In the genomic region with DNA sequence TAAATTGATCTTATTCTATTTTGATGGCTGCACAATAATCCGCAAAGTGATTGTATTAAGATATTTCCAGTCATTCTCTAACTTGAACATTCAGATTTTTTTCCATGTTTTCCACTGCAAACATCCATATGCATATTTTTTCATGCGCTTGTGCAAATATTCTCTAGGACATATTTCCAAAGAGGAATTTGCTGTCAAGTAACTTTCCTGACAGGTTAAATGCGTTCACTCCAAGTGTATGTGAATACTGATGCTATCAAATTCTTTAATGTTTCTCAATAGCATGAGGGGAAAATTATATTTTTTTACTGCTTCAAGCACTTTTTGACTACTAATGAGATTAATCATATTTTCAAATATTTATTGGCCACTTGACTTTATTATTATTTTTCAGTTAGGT, we compare ENCODE assay signal across 8 cellular contexts.
"Had no signal": no experiment of that assay in that cellular context is flagged by ENCODE, and none has a peak within 500 bp of the region (broad histone marks: within the 10 kb centered on the region; RNA-seq: fewer than 3 reads in every experiment).

No MANE protein-coding gene starts in this region.

- H3K4me2 ChIP-seq: GM23338 had no signal

- H3K36me3 ChIP-seq: HAP-1 had no signal

- H3K4me3 Mint-ChIP-seq: GM23338, H9, HFFc6 had no signal

- H3K27ac Mint-ChIP-seq: GM23338, H9, HFFc6 had no signal

- H3K4me3 ChIP-seq: GM23248, GM23338, HAP-1 had no signal

- DNase-seq: GM23248, GOT3, H7, H9, HCEC 1CT, HFFc6 had no signal

- H3K4me1 Mint-ChIP-seq: GM23338, H9 had no signal

- H3K9ac ChIP-seq: GM23248 had no signal

- H3K9me3 Mint-ChIP-seq: GM23338 had no signal

- H3K9me3 ChIP-seq: HAP-1 had no signal

- H3K27ac ChIP-seq: GM23248 had no signal

- H2AFZ ChIP-seq: GM23248, GM23338 had no signal
